ENCODE assay signal across 8 cellular contexts in the genomic region with DNA sequence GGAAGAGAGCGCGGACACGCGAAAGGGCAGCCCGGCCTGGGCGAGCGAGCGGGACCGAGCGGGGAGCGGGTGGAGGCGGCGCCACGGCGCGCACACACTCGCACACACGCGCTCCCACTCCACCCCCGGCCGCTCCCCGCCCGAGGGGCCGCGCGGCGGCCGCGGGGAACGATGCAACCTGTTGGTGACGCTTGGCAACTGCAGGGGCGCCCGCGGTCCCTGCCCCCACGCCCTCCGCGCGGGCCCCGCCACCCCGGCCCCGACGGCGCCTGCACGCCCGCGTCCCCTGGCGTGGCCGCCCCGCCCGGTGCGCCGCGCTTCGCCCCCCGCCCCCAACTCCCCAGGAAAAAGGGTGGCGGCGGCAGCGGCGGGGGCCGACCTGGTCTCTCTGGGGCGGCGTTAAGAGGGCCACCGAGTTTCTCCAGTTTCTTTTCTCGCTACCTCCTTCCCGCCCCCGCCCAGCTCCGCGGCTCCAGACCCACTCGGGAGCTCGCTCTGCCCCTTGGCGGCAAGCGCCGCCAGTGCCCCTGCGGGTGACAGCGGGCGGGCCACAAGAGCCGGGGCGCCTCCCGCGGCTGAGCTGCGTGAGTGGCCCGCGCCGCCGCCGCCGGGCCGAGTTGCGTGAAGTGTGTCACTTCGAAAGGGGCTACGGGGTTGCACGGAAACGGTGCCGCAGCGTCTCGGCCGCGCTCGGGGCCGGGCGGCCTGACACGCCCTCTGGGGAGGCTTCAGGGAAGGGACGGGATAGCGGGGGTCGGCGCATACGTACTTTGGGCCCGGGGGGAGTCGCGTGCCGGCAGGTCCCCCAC. TPM values are rescaled to one million over a fixed set of nuclear protein-coding genes. Genes with fewer than 3 reads are reported as not detected.
A peak's percentile ranks its signal among the peaks of the same experiment; 100 is the strongest.
DNase-seq lines count a peak whose midpoint lies in the region; ATAC-seq and TF ChIP-seq lines count a peak whose summit lies in the region.

NR3C1 (minus strand) TSS at position 80 of the 809 bp plus-strand sequence. CDS start 2,847 bp downstream, outside the sequence.

- no peaks in the 10 kb centered on the region for H3K4me1 ChIP-seq in cardiac muscle cell (ENCODE audit: low read depth)

- H3K9me3 ChIP-seq in cardiac muscle cell (ENCODE audit: low read depth): no peaks in the 10 kb centered on the region

- H3K4me3 ChIP-seq in cardiac muscle cell: peak within 1 kb of the TSS; percentile 83

- H3K4me1 Mint-ChIP-seq in type B pancreatic cell (ENCODE audit: unreplicated experiment): peaks cover 30% of the 10 kb centered on the region

- peak within 1 kb of the TSS; percentile 99 for H3K27ac Mint-ChIP-seq in type B pancreatic cell

- intact Hi-C loops in posterior cingulate gyrus (cut with DNase I): loop anchor here (2.0 to 10.0 kb wide), 4 partner anchors 182 to 482 kb away; no protein-coding TSS in a partner anchor

- H3K9me3 Mint-ChIP-seq in type B pancreatic cell: peaks cover 6% of the 10 kb centered on the region

- peak within 1 kb of the TSS; percentile 99 for H3K4me3 Mint-ChIP-seq in type B pancreatic cell

- peak within 1 kb of the TSS; percentile 98 for H3K27ac ChIP-seq in cardiac muscle cell

- peaks cover 28% of the 10 kb centered on the region for H3K27me3 Mint-ChIP-seq in type B pancreatic cell

- DNase-seq in GF-D8 (lab: John Stamatoyannopoulos, UW) (peak; percentile 46), Kasumi-1 (lab: John Stamatoyannopoulos, UW) (peak; percentile 67 to 71), SW 1271 (lab: John Stamatoyannopoulos, UW) (peak; percentile 70 to 88), cardiac muscle cell (ENCODE audit: low read depth in 1 of 2, low spot score in 1 of 2) (peak; percentile 76 to 93), posterior cingulate gyrus (peak; percentile 67 to 97 (median 80)), type B pancreatic cell (ENCODE audit: extremely low spot score, unreplicated experiment) (peak; percentile 83)
- DNase-seq in activated naive CD8-positive, alpha-beta T cell treated with anti-CD3 and anti-CD28 coated beads, Interleukin-2, amount 50 U/mL, for 16 hours (ENCODE audit: low read depth, low spot score): peak; percentile 66

- H3K36me3 ChIP-seq in cardiac muscle cell: no peaks in the 10 kb centered on the region

- TF ChIP-seq CTCF in cardiac muscle cell (IDR thresholded peaks at IDR 0.05; ENCODE audit: low read depth, low read length): peak; percentile 34
- TF ChIP-seq CTCF in type B pancreatic cell (conservative IDR thresholded peaks at IDR 0.05): peak; percentile 73

- peaks cover 27% of the 10 kb centered on the region for H3K36me3 Mint-ChIP-seq in type B pancreatic cell

- peaks cover 20% of the 10 kb centered on the region for H3K27me3 ChIP-seq in cardiac muscle cell

- peak; percentile 50 for ATAC-seq in GM21786 (IDR thresholded peaks at IDR 0.05; ENCODE audit: unreplicated experiment)

RNA-seq across cellular contexts. Expression of gene NR3C1, which starts in this region (rescaled TPM):
- total RNA-seq in cardiac muscle cell (7.4 and 9.7 TPM in 2 replicates), type B pancreatic cell (ENCODE audit: low replicate concordance) (43.0 and 94.0 TPM in 2 replicates)
- 9.4 and 16.5 TPM in 2 replicates for polyA plus RNA-seq in cardiac muscle cell

Comparison
In these comparisons a context has a peak if more than half of its experiments do, and no peak if none do; other contexts are left out.
1. Peak in every context shown above with its lines: DNase-seq, ATAC-seq, H3K4me3 ChIP-seq and H3K27ac ChIP-seq.